9 cellular contexts compared by ENCODE assay signal in the genomic region with DNA sequence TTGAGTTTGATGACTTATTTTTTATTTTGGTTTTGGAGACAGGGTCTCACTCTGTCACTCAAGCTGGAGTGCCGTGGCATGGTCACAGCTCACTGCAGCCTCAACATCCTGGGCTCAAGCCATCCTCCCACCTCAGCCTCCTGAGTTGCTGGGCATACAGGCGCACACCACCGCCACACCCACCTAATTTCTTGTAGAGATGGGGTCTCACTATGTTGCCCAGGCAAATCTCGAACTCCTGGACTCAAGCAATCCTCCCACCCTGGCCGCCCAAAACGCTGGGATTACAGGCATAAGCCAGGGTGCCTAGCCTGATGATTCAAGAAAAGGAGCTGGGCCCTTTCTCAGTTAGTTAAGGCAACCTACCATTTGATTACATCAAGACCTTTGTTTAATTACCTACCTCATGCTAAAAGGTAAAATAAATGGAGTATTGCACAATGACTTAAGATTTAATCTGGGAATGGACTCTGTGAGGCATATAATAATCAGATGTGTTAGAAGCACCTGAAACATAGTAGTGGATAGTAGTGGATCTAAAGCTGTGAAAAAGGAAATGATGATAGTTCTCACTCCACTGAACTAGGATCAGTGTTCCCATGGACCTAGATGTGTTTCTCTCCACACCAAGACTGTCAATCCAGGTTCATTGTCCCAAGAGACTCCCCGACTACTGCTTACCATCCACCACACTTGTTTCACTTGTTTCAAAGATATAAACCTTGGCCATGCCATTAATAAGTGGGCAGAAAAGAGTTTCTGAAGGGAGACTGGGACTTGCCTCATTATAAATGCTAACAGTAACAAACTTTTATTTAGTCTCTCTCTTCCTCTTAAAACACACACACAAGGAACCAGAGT. TPM values are rescaled to one million over a fixed set of nuclear protein-coding genes. Genes with fewer than 3 reads are reported as not detected.
A peak's percentile ranks its signal among the peaks of the same experiment; 100 is the strongest.
DNase-seq lines count a peak whose midpoint lies in the region; ATAC-seq and TF ChIP-seq lines count a peak whose summit lies in the region.
"Had no signal": no experiment of that assay in that cellular context is flagged by ENCODE, and none has a peak within 500 bp of the region (broad histone marks: within the 10 kb centered on the region; RNA-seq: fewer than 3 reads in every experiment).

No MANE protein-coding gene starts in this region.

- H3K9me3 Mint-ChIP-seq in CD14-positive monocyte (peaks cover 0 to 8% (median 5%) of the 10 kb centered on the region in 7 donors), nephron progenitor cell (peaks cover 6% of the 10 kb centered on the region)
- H3K9me3 Mint-ChIP-seq in activated CD8-positive, alpha-beta memory T cell treated with anti-CD3 and anti-CD28 coated beads, Interleukin-2, amount 10 ng/mL, durations not matched to agents 7 days and 5 days (ENCODE audit: low read depth), result no peaks in the 10 kb centered on the region

- peak overlapping the region; percentile 87 for H3K4me3 ChIP-seq in NT2/D1 (ENCODE audit: insufficient read length, low read depth)
- H3K4me3 ChIP-seq in epithelial cell of esophagus (ENCODE audit: low read length), result peak overlapping the region; percentile 96
- peak overlapping the region in 4 of 8 donors; percentile 67 to 82 (median 68) for H3K4me3 ChIP-seq in spleen

- H3K27ac Mint-ChIP-seq in CD14-positive monocyte (peak overlapping the region in 1 of 7 donors; percentile 19), nephron progenitor cell (no peak overlapping the region)
- H3K27ac Mint-ChIP-seq in activated CD8-positive, alpha-beta memory T cell treated with anti-CD3 and anti-CD28 coated beads, Interleukin-2, amount 10 ng/mL, durations not matched to agents 7 days and 5 days, result no peak overlapping the region

- peak overlapping the region; percentile 91 for H3K9ac ChIP-seq in NT2/D1 (ENCODE audit: insufficient read length, low read depth)

- no peak for ATAC-seq in HG02798 (IDR thresholded peaks at IDR 0.05; ENCODE audit: poor library complexity, unreplicated experiment)
- no peak for ATAC-seq in activated CD8-positive, alpha-beta memory T cell treated with anti-CD3 and anti-CD28 coated beads, Interleukin-2, amount 10 ng/mL, durations not matched to agents 7 days and 5 days

- TF ChIP-seq CTCF in CD14-positive monocyte (IDR thresholded peaks at IDR 0.05) (no peak), epithelial cell of esophagus (IDR thresholded peaks at IDR 0.05; ENCODE audit: insufficient read depth, low read depth, low read length, missing control alignments) (no peak), nephron progenitor cell (IDR thresholded peaks at IDR 0.05) (no peak), spleen (IDR thresholded peaks at IDR 0.05 in 8 of 11, conservative IDR thresholded peaks at IDR 0.05 in 3 of 11) (no peak)

- H3K4me1 Mint-ChIP-seq in CD14-positive monocyte, result peaks cover 11% of the 10 kb centered on the region
- peaks cover 17% of the 10 kb centered on the region for H3K4me1 Mint-ChIP-seq in nephron progenitor cell
- peaks cover 4% of the 10 kb centered on the region for H3K4me1 Mint-ChIP-seq in activated CD8-positive, alpha-beta memory T cell treated with anti-CD3 and anti-CD28 coated beads, Interleukin-2, amount 10 ng/mL, durations not matched to agents 7 days and 5 days

- H3K4me1 ChIP-seq in NT2/D1 (ENCODE audit: insufficient read depth, insufficient read length) (no peaks in the 10 kb centered on the region), spleen (peaks cover 0 to 25% (median 19%) of the 10 kb centered on the region in 6 donors)

- H3K9me3 ChIP-seq in NT2/D1 (ENCODE audit: insufficient read depth, low read length), result no peaks in the 10 kb centered on the region
- H3K9me3 ChIP-seq in spleen, result no peaks in the 10 kb centered on the region

- H3K27me3 Mint-ChIP-seq in CD14-positive monocyte (ENCODE audit: low read depth in 3 of 3) (peaks cover 24 to 40% (median 29%) of the 10 kb centered on the region in 3 donors), nephron progenitor cell (ENCODE audit: low read depth, poor library complexity) (no peaks in the 10 kb centered on the region)
- H3K27me3 Mint-ChIP-seq in activated CD8-positive, alpha-beta memory T cell treated with anti-CD3 and anti-CD28 coated beads, Interleukin-2, amount 10 ng/mL, durations not matched to agents 7 days and 5 days, result peaks cover 66% of the 10 kb centered on the region

- WGBS in spleen, 5 donors, result 91 to 94% (median 92%) methylated on average over 7 of the region's 7 CpGs

- no peak for TF ChIP-seq POLR2A in spleen (IDR thresholded peaks at IDR 0.05)

- H3K27me3 ChIP-seq in NT2/D1 (ENCODE audit: insufficient read depth, insufficient read length), result no peaks in the 10 kb centered on the region
- peaks cover 0 to 53% (median 12%) of the 10 kb centered on the region in 7 donors for H3K27me3 ChIP-seq in spleen (replicated peaks in 1 of 7)

- intact Hi-C loops in CD14-positive monocyte (cut with micrococcal nuclease), result loop anchor here (2.0 to 10.0 kb wide), 3 partner anchors 60 to 453 kb away; no protein-coding TSS in a partner anchor
- intact Hi-C loops in spleen (cut with DNase I; ENCODE audit: low total_unique reads), result loop anchor here (10.0 kb wide), 1 partner anchor 213 kb away; no protein-coding TSS in a partner anchor

- no peak for DNase-seq in CD14-positive monocyte (ENCODE audit: low spot score)
- no peak for DNase-seq in NT2/D1 (ENCODE audit: low read depth, low spot score)
- DNase-seq in epithelial cell of esophagus (ENCODE audit: low read depth), result no peak
- no peak for DNase-seq in nephron progenitor cell
- no peak for DNase-seq in activated CD8-positive, alpha-beta memory T cell treated with anti-CD3 and anti-CD28 coated beads, Interleukin-2, amount 10 ng/mL, durations not matched to agents 7 days and 5 days
- DNase-seq in SIG-M5 treated with dmso at 0.1 percent for 504 hours (lab: John Stamatoyannopoulos, UW; ENCODE audit: unreplicated experiment), result no peak
- DNase-seq in spleen, result no peak
- DNase-seq: activated effector memory CD4-positive, alpha-beta T cell treated with anti-CD3 and anti-CD28 coated beads, Interleukin-2, amount 50 U/mL, for 16 hours had no signal

- H3K4me3 Mint-ChIP-seq in CD14-positive monocyte, result peak overlapping the region; percentile 79 to 80
- peak overlapping the region; percentile 92 for H3K4me3 Mint-ChIP-seq in nephron progenitor cell
- H3K4me3 Mint-ChIP-seq in activated CD8-positive, alpha-beta memory T cell treated with anti-CD3 and anti-CD28 coated beads, Interleukin-2, amount 10 ng/mL, durations not matched to agents 7 days and 5 days, result no peak overlapping the region

- H3K36me3 ChIP-seq in NT2/D1 (ENCODE audit: insufficient read depth, insufficient read length, low read length) (peaks cover 43% of the 10 kb centered on the region), spleen (no peaks in the 10 kb centered on the region)

- no peak overlapping the region for H3K27ac ChIP-seq in spleen

- H3K36me3 Mint-ChIP-seq in CD14-positive monocyte (peaks cover 0 to 9% of the 10 kb centered on the region in 2 donors), nephron progenitor cell (ENCODE audit: low read depth) (peaks cover 12% of the 10 kb centered on the region)
- H3K36me3 Mint-ChIP-seq in activated CD8-positive, alpha-beta memory T cell treated with anti-CD3 and anti-CD28 coated beads, Interleukin-2, amount 10 ng/mL, durations not matched to agents 7 days and 5 days, result no peaks in the 10 kb centered on the region

- CTCF ChIA-PET in activated CD8-positive, alpha-beta memory T cell treated with anti-CD3 and anti-CD28 coated beads, Interleukin-2, amount 10 ng/mL, durations not matched to agents 7 days and 5 days (lab: Charles Lee), result no interaction called here

RNA-seq across cellular contexts. Expression of gene TNFRSF21, which starts 2.1 kb away (rescaled TPM):
- polyA plus RNA-seq in CD14-positive monocyte (under 1 TPM; 0.58 to 0.86 TPM), spleen (1 to 10 TPM; 3.3 to 6.6 (median 4.6) TPM)
- total RNA-seq in activated CD8-positive, alpha-beta memory T cell treated with anti-CD3 and anti-CD28 coated beads, Interleukin-2, amount 10 ng/mL, durations not matched to agents 7 days and 5 days, result under 1 TPM; 0.09 to 0.40 TPM
- total RNA-seq in spleen, result 10 to 100 TPM; 22.1 to 40.4 (median 30.4) TPM

Comparison
In these comparisons a context has a peak if more than half of its experiments do, and no peak if none do; other contexts are left out.
1. RNA of gene TNFRSF21, which starts 2.1 kb away (total RNA-seq): 22.1 to 40.4 TPM in spleen; 0.09 to 0.40 TPM in activated CD8-positive, alpha-beta memory T cell treated with anti-CD3 and anti-CD28 coated beads, Interleukin-2, amount 10 ng/mL, durations not matched to agents 7 days and 5 days; every median in the first group is over 10 times any median in the second.